Comparison of ENCODE assay signal across 1 cellular context in the genomic region with DNA sequence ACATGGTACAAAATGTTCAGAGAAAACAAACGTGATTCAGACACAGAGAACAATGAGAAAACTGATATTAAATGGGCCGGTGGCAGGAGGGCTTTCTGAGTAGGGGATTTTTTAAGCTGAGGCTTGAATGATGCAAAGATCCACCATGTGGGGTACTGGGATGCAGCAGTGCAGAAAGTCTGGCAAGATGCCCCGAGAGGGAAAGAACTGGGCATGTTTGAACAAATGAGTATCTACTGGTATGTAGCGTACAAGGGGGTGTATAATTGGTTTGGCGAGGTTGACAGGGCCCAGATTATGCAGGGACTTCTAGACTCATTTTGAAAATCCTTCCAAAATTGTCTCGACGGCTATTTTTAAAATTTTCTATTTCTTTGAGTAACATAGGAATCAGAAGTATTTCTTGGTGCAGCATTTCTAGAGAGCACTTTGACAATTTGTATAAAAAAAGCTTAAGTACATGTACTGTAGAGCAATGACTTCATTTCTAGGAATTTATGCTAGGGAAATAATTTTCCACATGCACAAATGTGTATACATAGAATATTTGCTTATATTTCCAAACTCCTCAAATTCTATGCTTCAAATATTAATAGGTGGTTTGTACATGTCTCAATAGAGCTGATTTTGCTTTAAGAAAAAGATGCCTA.
TF ChIP-seq lines count a peak whose summit lies in the region.

No MANE protein-coding gene starts in this region.

TF ChIP-seq in SK-N-SH treated with all-trans-retinoic acid at 6 μM for 48 hours, 23 proteins besides CTCF, POLR2A, EP300 and RAD21 (continued from another document):
- TF ChIP-seq CSRNP3 (CRISPR knock-in tag; IDR thresholded peaks at IDR 0.05) (no peak), ZFP30 (CRISPR knock-in tag; IDR thresholded peaks at IDR 0.05) (no peak), SNAI2 (CRISPR knock-in tag; IDR thresholded peaks at IDR 0.05) (no peak), CREB5 (CRISPR knock-in tag; IDR thresholded peaks at IDR 0.05; ENCODE audit: low read depth) (no peak), GLIS3 (CRISPR knock-in tag; IDR thresholded peaks at IDR 0.05) (no peak)
- TF ChIP-seq, protein P1, sequence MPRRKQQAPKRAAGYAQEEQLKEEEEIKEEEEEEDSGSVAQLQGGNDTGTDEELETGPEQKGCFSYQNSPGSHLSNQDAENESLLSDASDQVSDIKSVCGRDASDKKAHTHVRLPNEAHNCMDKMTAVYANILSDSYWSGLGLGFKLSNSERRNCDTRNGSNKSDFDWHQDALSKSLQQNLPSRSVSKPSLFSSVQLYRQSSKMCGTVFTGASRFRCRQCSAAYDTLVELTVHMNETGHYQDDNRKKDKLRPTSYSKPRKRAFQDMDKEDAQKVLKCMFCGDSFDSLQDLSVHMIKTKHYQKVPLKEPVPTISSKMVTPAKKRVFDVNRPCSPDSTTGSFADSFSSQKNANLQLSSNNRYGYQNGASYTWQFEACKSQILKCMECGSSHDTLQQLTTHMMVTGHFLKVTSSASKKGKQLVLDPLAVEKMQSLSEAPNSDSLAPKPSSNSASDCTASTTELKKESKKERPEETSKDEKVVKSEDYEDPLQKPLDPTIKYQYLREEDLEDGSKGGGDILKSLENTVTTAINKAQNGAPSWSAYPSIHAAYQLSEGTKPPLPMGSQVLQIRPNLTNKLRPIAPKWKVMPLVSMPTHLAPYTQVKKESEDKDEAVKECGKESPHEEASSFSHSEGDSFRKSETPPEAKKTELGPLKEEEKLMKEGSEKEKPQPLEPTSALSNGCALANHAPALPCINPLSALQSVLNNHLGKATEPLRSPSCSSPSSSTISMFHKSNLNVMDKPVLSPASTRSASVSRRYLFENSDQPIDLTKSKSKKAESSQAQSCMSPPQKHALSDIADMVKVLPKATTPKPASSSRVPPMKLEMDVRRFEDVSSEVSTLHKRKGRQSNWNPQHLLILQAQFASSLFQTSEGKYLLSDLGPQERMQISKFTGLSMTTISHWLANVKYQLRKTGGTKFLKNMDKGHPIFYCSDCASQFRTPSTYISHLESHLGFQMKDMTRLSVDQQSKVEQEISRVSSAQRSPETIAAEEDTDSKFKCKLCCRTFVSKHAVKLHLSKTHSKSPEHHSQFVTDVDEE (CRISPR knock-in tag; IDR thresholded peaks at IDR 0.05), result no peak
- TF ChIP-seq, protein P2, sequence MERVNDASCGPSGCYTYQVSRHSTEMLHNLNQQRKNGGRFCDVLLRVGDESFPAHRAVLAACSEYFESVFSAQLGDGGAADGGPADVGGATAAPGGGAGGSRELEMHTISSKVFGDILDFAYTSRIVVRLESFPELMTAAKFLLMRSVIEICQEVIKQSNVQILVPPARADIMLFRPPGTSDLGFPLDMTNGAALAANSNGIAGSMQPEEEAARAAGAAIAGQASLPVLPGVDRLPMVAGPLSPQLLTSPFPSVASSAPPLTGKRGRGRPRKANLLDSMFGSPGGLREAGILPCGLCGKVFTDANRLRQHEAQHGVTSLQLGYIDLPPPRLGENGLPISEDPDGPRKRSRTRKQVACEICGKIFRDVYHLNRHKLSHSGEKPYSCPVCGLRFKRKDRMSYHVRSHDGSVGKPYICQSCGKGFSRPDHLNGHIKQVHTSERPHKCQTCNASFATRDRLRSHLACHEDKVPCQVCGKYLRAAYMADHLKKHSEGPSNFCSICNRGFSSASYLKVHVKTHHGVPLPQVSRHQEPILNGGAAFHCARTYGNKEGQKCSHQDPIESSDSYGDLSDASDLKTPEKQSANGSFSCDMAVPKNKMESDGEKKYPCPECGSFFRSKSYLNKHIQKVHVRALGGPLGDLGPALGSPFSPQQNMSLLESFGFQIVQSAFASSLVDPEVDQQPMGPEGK (CRISPR knock-in tag; IDR thresholded peaks at IDR 0.05; ENCODE audit: borderline replicate concordance), result no peak
